21 cellular contexts compared by ENCODE assay signal in genomic region chr2:196464311-196464710, GRCh38.
"Had no signal": no experiment of that assay in that cellular context is flagged by ENCODE, and none has a peak within 500 bp of the region (broad histone marks: within the 10 kb centered on the region; RNA-seq: fewer than 3 reads in every experiment).

No MANE protein-coding gene starts in this region.

- H3K36me3 ChIP-seq: breast epithelium, left lung, neutrophil, stomach, upper lobe of right lung had no signal

- H3K27ac Mint-ChIP-seq: activated CD4-positive, alpha-beta T cell treated with anti-CD3 and anti-CD28 coated beads, Interleukin-2, amount 10 ng/mL, durations not matched to agents 24 days and 14 days; activated CD8-positive, alpha-beta T cell treated with anti-CD3 and anti-CD28 coated beads, Interleukin-2, amount 10 ng/mL, durations not matched to agents 7 days and 5 days; activated naive CD8-positive, alpha-beta T cell treated with anti-CD3 and anti-CD28 coated beads for 36 hours; activated T-cell treated with anti-CD3 and anti-CD28 coated beads, Interleukin-2, amount 50 U/mL, for 72 hours had no signal

- ATAC-seq: activated CD8-positive, alpha-beta T cell treated with anti-CD3 and anti-CD28 coated beads, Interleukin-2, amount 10 ng/mL, durations not matched to agents 7 days and 5 days; activated T-cell treated with anti-CD3 and anti-CD28 coated beads, Interleukin-2, amount 50 U/mL, for 72 hours; left lung; naive thymus-derived CD8-positive, alpha-beta T cell; right cardiac atrium; upper lobe of right lung had no signal

- H3K4me3 ChIP-seq: breast epithelium, left lung, stomach, testis, upper lobe of right lung had no signal

- H3K27me3 ChIP-seq: breast epithelium, testis, upper lobe of right lung had no signal

- H3K4me1 ChIP-seq: breast epithelium, left lung, stomach, testis, upper lobe of right lung had no signal

- H3K4me3 Mint-ChIP-seq: activated CD4-positive, alpha-beta T cell treated with anti-CD3 and anti-CD28 coated beads, Interleukin-2, amount 10 ng/mL, durations not matched to agents 24 days and 14 days; activated CD8-positive, alpha-beta T cell treated with anti-CD3 and anti-CD28 coated beads, Interleukin-2, amount 10 ng/mL, durations not matched to agents 7 days and 5 days; activated naive CD8-positive, alpha-beta T cell treated with anti-CD3 and anti-CD28 coated beads for 36 hours; activated T-cell treated with anti-CD3 and anti-CD28 coated beads, Interleukin-2, amount 50 U/mL, for 72 hours; naive thymus-derived CD8-positive, alpha-beta T cell had no signal

- DNase-seq: activated CD4-positive, alpha-beta T cell treated with anti-CD3 and anti-CD28 coated beads, Interleukin-2, amount 10 ng/mL, durations not matched to agents 24 days and 14 days; activated CD4-positive, CD25-positive, alpha-beta regulatory T cell; activated CD8-positive, alpha-beta memory T cell treated with anti-CD3 and anti-CD28 coated beads, Interleukin-2, amount 50 U/mL, for 48 hours; activated CD8-positive, alpha-beta T cell treated with anti-CD3 and anti-CD28 coated beads, Interleukin-2, amount 10 ng/mL, durations not matched to agents 7 days and 5 days; activated gamma-delta T cell; activated naive CD8-positive, alpha-beta T cell treated with anti-CD3 and anti-CD28 coated beads for 36 hours; activated T-cell treated with anti-CD3 and anti-CD28 coated beads, Interleukin-2, amount 50 U/mL, for 72 hours; hypothalamus; kidney; left lung; mammary epithelial cell; naive thymus-derived CD8-positive, alpha-beta T cell; posterior cingulate gyrus; right cardiac atrium; stomach; SW 1271; testis; upper lobe of right lung had no signal

- H3K9me3 ChIP-seq: breast epithelium, left lung, neutrophil, stomach, testis, upper lobe of right lung had no signal

- H3K36me3 Mint-ChIP-seq: activated naive CD8-positive, alpha-beta T cell treated with anti-CD3 and anti-CD28 coated beads for 36 hours had no signal

- H3K27ac ChIP-seq: breast epithelium, epithelial cell of prostate, left lung, neutrophil, stomach, testis, upper lobe of right lung had no signal

- H3K9me3 Mint-ChIP-seq: activated T-cell treated with anti-CD3 and anti-CD28 coated beads, Interleukin-2, amount 50 U/mL, for 72 hours had no signal
